In the genomic region with DNA sequence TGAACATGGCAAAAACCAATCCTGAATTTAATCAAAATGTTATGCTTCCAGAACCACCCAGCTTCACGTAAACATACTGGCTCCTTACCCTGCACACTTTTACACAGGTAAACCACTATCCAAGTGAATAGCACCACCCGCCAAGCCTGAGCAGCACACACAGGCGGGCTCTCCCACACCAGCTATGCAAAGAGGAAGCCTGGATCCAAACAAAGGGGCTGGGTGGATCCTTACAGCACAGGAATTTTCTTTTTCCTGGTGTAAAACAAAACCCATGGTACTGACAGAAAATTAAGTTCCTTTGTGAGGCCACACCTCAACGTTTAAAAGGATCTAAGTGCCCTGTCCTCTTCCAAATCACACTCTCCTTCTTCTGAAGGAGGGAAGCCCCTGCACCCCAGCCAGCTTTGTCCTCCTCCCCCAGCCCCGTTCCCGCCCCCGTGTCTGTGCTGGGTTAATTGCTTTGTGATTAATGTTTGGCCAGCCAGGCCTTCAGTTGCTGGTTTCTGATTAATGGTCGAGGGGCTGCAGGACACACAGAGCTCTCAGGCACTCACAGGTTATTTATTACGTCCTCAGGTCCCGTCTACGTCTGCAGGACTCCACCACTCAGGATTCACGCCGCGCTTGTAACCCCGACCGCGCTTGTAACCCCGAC, we compare ENCODE assay signal across 15 cellular contexts. TPM values are rescaled to one million over a fixed set of nuclear protein-coding genes. Genes with fewer than 3 reads are reported as not detected.
DNase-seq lines count a peak whose midpoint lies in the region; ATAC-seq and TF ChIP-seq lines count a peak whose summit lies in the region.
"Had no signal": no experiment of that assay in that cellular context is flagged by ENCODE, and none has a peak within 500 bp of the region (broad histone marks: within the 10 kb centered on the region; RNA-seq: fewer than 3 reads in every experiment).

No MANE protein-coding gene starts in this region.

- WGBS in smooth muscle cell (ENCODE audit: low lambda C conversion rate), result 48% methylated on average over 18 of the region's 18 CpGs

- no peak for DNase-seq in endothelial cell (ENCODE audit: low spot score)
- no peak for DNase-seq in lower lobe of right lung
- no peak for DNase-seq in smooth muscle cell (lab: John Stamatoyannopoulos, UW; ENCODE audit: unreplicated experiment)
- DNase-seq in NCI-H146 (lab: John Stamatoyannopoulos, UW), result no peak
- DNase-seq in SK-N-DZ (ENCODE audit: low spot score), result no peak
- DNase-seq: activated CD8-positive, alpha-beta T cell treated with anti-CD3 and anti-CD28 coated beads for 36 hours; DMS153; gastrocnemius medialis; immature natural killer cell; NCI-H2029; NCI-H524 treated with DMSO at 0.1 percent for 48 hours had no signal

- no peaks in the 10 kb centered on the region for H3K9me3 ChIP-seq in lower lobe of right lung
- H3K9me3 ChIP-seq in smooth muscle cell (replicated peaks; ENCODE audit: low read depth), result no peaks in the 10 kb centered on the region
- H3K9me3 ChIP-seq: BLaER1, gastrocnemius medialis had no signal

- peak overlapping the region; percentile 65 for H3K4me2 ChIP-seq in smooth muscle cell
- H3K4me2 ChIP-seq: BLaER1 had no signal

- H4K20me1 ChIP-seq in smooth muscle cell (ENCODE audit: low read depth), result no peaks in the 10 kb centered on the region
- H4K20me1 ChIP-seq: BLaER1 had no signal

- peaks cover 2% of the 10 kb centered on the region for H3K27me3 ChIP-seq in lower lobe of right lung (ENCODE audit: low read depth)
- peaks cover 14% of the 10 kb centered on the region for H3K27me3 ChIP-seq in smooth muscle cell (ENCODE audit: low read depth)
- H3K27me3 ChIP-seq: BLaER1 had no signal

- no peak overlapping the region for H3K27ac ChIP-seq in lower lobe of right lung
- H3K27ac ChIP-seq in smooth muscle cell (ENCODE audit: low read depth), result no peak overlapping the region
- H3K27ac ChIP-seq: BLaER1, gastrocnemius medialis had no signal

- H3K4me3 Mint-ChIP-seq in endothelial cell (ENCODE audit: unreplicated experiment), result no peak overlapping the region
- H3K4me3 Mint-ChIP-seq: activated CD8-positive, alpha-beta T cell treated with anti-CD3 and anti-CD28 coated beads for 36 hours; activated T-helper 17 cell treated with anti-CD3 and anti-CD28 coated beads, Interleukin-2, amount 50 U/mL, for 72 hours; immature natural killer cell had no signal

- peak overlapping the region; percentile 79 for H3K27ac Mint-ChIP-seq in endothelial cell (ENCODE audit: unreplicated experiment)
- H3K27ac Mint-ChIP-seq: activated CD8-positive, alpha-beta T cell treated with anti-CD3 and anti-CD28 coated beads for 36 hours; activated T-helper 17 cell treated with anti-CD3 and anti-CD28 coated beads, Interleukin-2, amount 50 U/mL, for 72 hours; immature natural killer cell had no signal

- H2AFZ ChIP-seq in smooth muscle cell (ENCODE audit: low read depth), result peak overlapping the region; percentile 4

- H3F3A ChIP-seq in smooth muscle cell (ENCODE audit: low read depth), result no peaks in the 10 kb centered on the region

- peaks cover 3% of the 10 kb centered on the region for H3K27me3 Mint-ChIP-seq in endothelial cell (ENCODE audit: unreplicated experiment)

- H3K36me3 ChIP-seq in lower lobe of right lung, result no peaks in the 10 kb centered on the region
- no peaks in the 10 kb centered on the region for H3K36me3 ChIP-seq in smooth muscle cell (ENCODE audit: low read depth)
- H3K36me3 ChIP-seq: BLaER1, gastrocnemius medialis had no signal

- no peak for TF ChIP-seq EP300 in Ishikawa (IDR thresholded peaks at IDR 0.05; ENCODE audit: borderline replicate concordance)

- no peaks in the 10 kb centered on the region for H3K4me1 ChIP-seq in lower lobe of right lung
- H3K4me1 ChIP-seq in smooth muscle cell (ENCODE audit: low read depth), result peaks cover 16% of the 10 kb centered on the region
- H3K4me1 ChIP-seq: gastrocnemius medialis had no signal

- H3K9me3 Mint-ChIP-seq in endothelial cell (ENCODE audit: unreplicated experiment), result no peaks in the 10 kb centered on the region
- H3K9me3 Mint-ChIP-seq: activated CD8-positive, alpha-beta T cell treated with anti-CD3 and anti-CD28 coated beads for 36 hours; activated T-helper 17 cell treated with anti-CD3 and anti-CD28 coated beads, Interleukin-2, amount 50 U/mL, for 72 hours; immature natural killer cell had no signal

- peaks cover 21% of the 10 kb centered on the region for H3K4me1 Mint-ChIP-seq in endothelial cell (ENCODE audit: unreplicated experiment)
- H3K4me1 Mint-ChIP-seq: activated T-helper 17 cell treated with anti-CD3 and anti-CD28 coated beads, Interleukin-2, amount 50 U/mL, for 72 hours; immature natural killer cell had no signal

- no peaks in the 10 kb centered on the region for H3K36me3 Mint-ChIP-seq in endothelial cell (ENCODE audit: low read depth, unreplicated experiment)

- no peak overlapping the region for H3K9ac ChIP-seq in smooth muscle cell (ENCODE audit: low read depth)
- H3K9ac ChIP-seq: BLaER1 had no signal

- peak; percentile 32 to 33 for ATAC-seq in lower lobe of right lung
- no peak for ATAC-seq in GM21515 (IDR thresholded peaks at IDR 0.05; ENCODE audit: unreplicated experiment)
- ATAC-seq: activated CD8-positive, alpha-beta T cell treated with anti-CD3 and anti-CD28 coated beads for 36 hours; activated T-helper 17 cell treated with anti-CD3 and anti-CD28 coated beads, Interleukin-2, amount 50 U/mL, for 72 hours; gastrocnemius medialis had no signal

- no peaks in the 10 kb centered on the region for H3K79me2 ChIP-seq in smooth muscle cell (ENCODE audit: low read depth)

- TF ChIP-seq CTCF in endothelial cell (IDR thresholded peaks at IDR 0.05; ENCODE audit: unreplicated experiment) (no peak), lower lobe of right lung (IDR thresholded peaks at IDR 0.05) (no peak), smooth muscle cell (IDR thresholded peaks at IDR 0.05; ENCODE audit: borderline replicate concordance, insufficient read depth, poor library complexity, severe bottlenecking) (no peak)

- H3K4me3 ChIP-seq in lower lobe of right lung, result no peak overlapping the region
- no peak overlapping the region for H3K4me3 ChIP-seq in smooth muscle cell
- H3K4me3 ChIP-seq: BLaER1, gastrocnemius medialis had no signal

- TF ChIP-seq RAD21 in Ishikawa (IDR thresholded peaks at IDR 0.05; ENCODE audit: low read depth), result no peak

- intact Hi-C loops in lower lobe of right lung (cut with DNase I), result no loop called here

TF ChIP-seq in Ishikawa, 13 proteins besides CTCF, POLR2A, EP300 and RAD21:
- TF ChIP-seq TCF12 (IDR thresholded peaks at IDR 0.05; ENCODE audit: low read depth), result no peak
- TF ChIP-seq NFIC (IDR thresholded peaks at IDR 0.05), result no peak
- TF ChIP-seq CREB1 (IDR thresholded peaks at IDR 0.05; ENCODE audit: low read depth), result no peak
- no peak for TF ChIP-seq ZBTB7A (IDR thresholded peaks at IDR 0.05; ENCODE audit: low read depth)
- no peak for TF ChIP-seq TAF1 (IDR thresholded peaks at IDR 0.05; ENCODE audit: low read depth)
- no peak for TF ChIP-seq TEAD4 (IDR thresholded peaks at IDR 0.05)
- no peak for TF ChIP-seq YY1 (IDR thresholded peaks at IDR 0.05; ENCODE audit: low read depth)
- TF ChIP-seq EGR1 (IDR thresholded peaks at IDR 0.05), result peak; percentile 15; the same call in 1 of the 2 replicates
- no peak for TF ChIP-seq FOXM1 (IDR thresholded peaks at IDR 0.05; ENCODE audit: borderline replicate concordance, low read depth)

RNA-seq across cellular contexts. Expression of gene DACT2, which starts 6.1 kb away (rescaled TPM):
- total RNA-seq in endothelial cell (ENCODE audit: unreplicated experiment), result 0.23 TPM
- total RNA-seq in lower lobe of right lung, result 2.4 TPM
- 0.18 TPM in 1 of 2 replicates, not detected in the other for total RNA-seq in smooth muscle cell
- polyA plus RNA-seq in smooth muscle cell, result 0.06 and 0.59 TPM in 2 replicates
- not detected in 2 replicates for polyA plus RNA-seq in SK-N-DZ (2014; cell fraction: cytosol; rRNA removed)
- not detected in 2 replicates for polyA plus RNA-seq in SK-N-DZ (2014; cell fraction: nucleus; rRNA removed)
- total RNA-seq: activated CD8-positive, alpha-beta T cell treated with anti-CD3 and anti-CD28 coated beads for 36 hours had no signal
- polyA plus RNA-seq: immature natural killer cell had no signal
